15 cellular contexts compared by ENCODE assay signal in genomic region chr9:130213898-130214761, GRCh38. TPM values are rescaled to one million over a fixed set of nuclear protein-coding genes. Genes with fewer than 3 reads are reported as not detected.
DNase-seq lines count a peak whose midpoint lies in the region; ATAC-seq, FAIRE-seq and TF ChIP-seq lines count a peak whose summit lies in the region.
"Had no signal": no experiment of that assay in that cellular context is flagged by ENCODE, and none has a peak within 500 bp of the region (broad histone marks: within the 10 kb centered on the region; RNA-seq: fewer than 3 reads in every experiment).

No MANE protein-coding gene starts in this region.

- POLR2A ChIA-PET in activated CD8-positive, alpha-beta T cell treated with anti-CD3 and anti-CD28 coated beads, Interleukin-2, amount 10 ng/mL, durations not matched to agents 7 days and 5 days (lab: Charles Lee): no interaction called here
- POLR2A ChIA-PET in activated CD8-positive, alpha-beta T cell treated with anti-CD3 and anti-CD28 coated beads for 36 hours (lab: Charles Lee): no interaction called here

- no peaks in the 10 kb centered on the region for H3K9me3 ChIP-seq in WERI-Rb-1 (ENCODE audit: severe bottlenecking)
- H3K9me3 ChIP-seq: breast epithelium had no signal

- no peak for FAIRE-seq in RCC 7860 (lab: Jason Lieb, UNC)

- no peak for TF ChIP-seq CTCF in activated CD8-positive, alpha-beta T cell treated with anti-CD3 and anti-CD28 coated beads for 36 hours (IDR thresholded peaks at IDR 0.05)
- TF ChIP-seq CTCF in WERI-Rb-1 (IDR thresholded peaks at IDR 0.05; ENCODE audit: low read depth, low read length): no peak

- H3K27me3 Mint-ChIP-seq in activated CD8-positive, alpha-beta T cell treated with anti-CD3 and anti-CD28 coated beads, Interleukin-2, amount 10 ng/mL, durations not matched to agents 7 days and 5 days (ENCODE audit: low read depth): no peaks in the 10 kb centered on the region
- H3K27me3 Mint-ChIP-seq in activated CD8-positive, alpha-beta T cell treated with anti-CD3 and anti-CD28 coated beads for 36 hours: no peaks in the 10 kb centered on the region

- intact Hi-C loops in activated CD8-positive, alpha-beta T cell treated with anti-CD3 and anti-CD28 coated beads for 36 hours (cut with micrococcal nuclease): no loop called here

- H3K9me3 Mint-ChIP-seq in activated CD8-positive, alpha-beta T cell treated with anti-CD3 and anti-CD28 coated beads, Interleukin-2, amount 10 ng/mL, durations not matched to agents 7 days and 5 days (ENCODE audit: insufficient read depth): no peaks in the 10 kb centered on the region
- H3K9me3 Mint-ChIP-seq in activated CD8-positive, alpha-beta T cell treated with anti-CD3 and anti-CD28 coated beads for 36 hours: no peaks in the 10 kb centered on the region
- H3K9me3 Mint-ChIP-seq: stimulated activated memory B cell treated with anti-CD40 and anti-IgM and Interleukin-4, amounts not matched to agents 10 μg/mL and 1 μg/mL and 100 μg/mL, for 72 hours had no signal

- no peak for DNase-seq in activated CD8-positive, alpha-beta T cell treated with anti-CD3 and anti-CD28 coated beads, Interleukin-2, amount 10 ng/mL, durations not matched to agents 7 days and 5 days
- DNase-seq in activated CD8-positive, alpha-beta T cell treated with anti-CD3 and anti-CD28 coated beads for 36 hours: no peak
- DNase-seq in WERI-Rb-1: peak; percentile 86
- DNase-seq in iPS-NIHi11 (ENCODE audit: low spot score): peak; percentile 64
- DNase-seq in ureter (ENCODE audit: low spot score): peak; percentile 84
- no peak for DNase-seq in RCC 7860 (ENCODE audit: low spot score)
- DNase-seq in NCI-H187 (lab: John Stamatoyannopoulos, UW): no peak
- DNase-seq in germinal center (ENCODE audit: low spot score): no peak
- DNase-seq: left cardiac atrium; NCI-H1417 treated with DMSO at 0.1 percent for 48 hours; nucleus accumbens; stimulated activated CD4-positive, alpha-beta T cell treated with anti-CD3 and anti-CD28 coated beads, Interleukin-1b, Interleukin-23, amount 100 ng/mL, for 48 hours had no signal

- CTCF ChIA-PET in activated CD8-positive, alpha-beta T cell treated with anti-CD3 and anti-CD28 coated beads, Interleukin-2, amount 10 ng/mL, durations not matched to agents 7 days and 5 days (lab: Charles Lee): no interaction called here
- CTCF ChIA-PET in activated CD8-positive, alpha-beta T cell treated with anti-CD3 and anti-CD28 coated beads for 36 hours (lab: Charles Lee): no interaction called here

- peaks cover 15% of the 10 kb centered on the region for H3K4me1 Mint-ChIP-seq in activated CD8-positive, alpha-beta T cell treated with anti-CD3 and anti-CD28 coated beads, Interleukin-2, amount 10 ng/mL, durations not matched to agents 7 days and 5 days (ENCODE audit: low read depth)
- H3K4me1 Mint-ChIP-seq in activated CD8-positive, alpha-beta T cell treated with anti-CD3 and anti-CD28 coated beads for 36 hours (ENCODE audit: low read depth): peaks cover 4% of the 10 kb centered on the region

- no peaks in the 10 kb centered on the region for H3K27me3 ChIP-seq in WERI-Rb-1 (ENCODE audit: insufficient read depth, low read depth, severe bottlenecking)
- H3K27me3 ChIP-seq: breast epithelium had no signal

- ATAC-seq in activated CD8-positive, alpha-beta T cell treated with anti-CD3 and anti-CD28 coated beads, Interleukin-2, amount 10 ng/mL, durations not matched to agents 7 days and 5 days: no peak
- ATAC-seq in activated CD8-positive, alpha-beta T cell treated with anti-CD3 and anti-CD28 coated beads for 36 hours: no peak
- ATAC-seq: left cardiac atrium; Panc1; stimulated activated memory B cell treated with anti-CD40 and anti-IgM and Interleukin-4, amounts not matched to agents 10 μg/mL and 1 μg/mL and 100 μg/mL, for 72 hours had no signal

- peaks cover 33% of the 10 kb centered on the region for H3K36me3 ChIP-seq in WERI-Rb-1
- H3K36me3 ChIP-seq: breast epithelium had no signal

- no peaks in the 10 kb centered on the region for H3K36me3 Mint-ChIP-seq in activated CD8-positive, alpha-beta T cell treated with anti-CD3 and anti-CD28 coated beads, Interleukin-2, amount 10 ng/mL, durations not matched to agents 7 days and 5 days (ENCODE audit: low read depth)
- peaks cover 3% of the 10 kb centered on the region for H3K36me3 Mint-ChIP-seq in activated CD8-positive, alpha-beta T cell treated with anti-CD3 and anti-CD28 coated beads for 36 hours (ENCODE audit: low read depth)
- H3K36me3 Mint-ChIP-seq: stimulated activated memory B cell treated with anti-CD40 and anti-IgM and Interleukin-4, amounts not matched to agents 10 μg/mL and 1 μg/mL and 100 μg/mL, for 72 hours had no signal

- H3K4me3 Mint-ChIP-seq in activated CD8-positive, alpha-beta T cell treated with anti-CD3 and anti-CD28 coated beads, Interleukin-2, amount 10 ng/mL, durations not matched to agents 7 days and 5 days: no peak overlapping the region
- H3K4me3 Mint-ChIP-seq in activated CD8-positive, alpha-beta T cell treated with anti-CD3 and anti-CD28 coated beads for 36 hours: no peak overlapping the region
- H3K4me3 Mint-ChIP-seq: stimulated activated memory B cell treated with anti-CD40 and anti-IgM and Interleukin-4, amounts not matched to agents 10 μg/mL and 1 μg/mL and 100 μg/mL, for 72 hours had no signal

- no peak overlapping the region for H3K4me3 ChIP-seq in WERI-Rb-1 (ENCODE audit: low read depth, low read length)
- H3K4me3 ChIP-seq: breast epithelium had no signal

- H3K27ac ChIP-seq in WERI-Rb-1: peak overlapping the region; percentile 36
- H3K27ac ChIP-seq: breast epithelium had no signal

- peak overlapping the region; percentile 58 for H3K27ac Mint-ChIP-seq in activated CD8-positive, alpha-beta T cell treated with anti-CD3 and anti-CD28 coated beads, Interleukin-2, amount 10 ng/mL, durations not matched to agents 7 days and 5 days
- no peak overlapping the region for H3K27ac Mint-ChIP-seq in activated CD8-positive, alpha-beta T cell treated with anti-CD3 and anti-CD28 coated beads for 36 hours
- H3K27ac Mint-ChIP-seq: stimulated activated memory B cell treated with anti-CD40 and anti-IgM and Interleukin-4, amounts not matched to agents 10 μg/mL and 1 μg/mL and 100 μg/mL, for 72 hours had no signal

RNA-seq across cellular contexts. Expression of gene NCS1, which starts 41.9 kb away (rescaled TPM):
- total RNA-seq in activated CD8-positive, alpha-beta T cell treated with anti-CD3 and anti-CD28 coated beads, Interleukin-2, amount 10 ng/mL, durations not matched to agents 7 days and 5 days: 1 to 10 TPM; 3.3 TPM
- total RNA-seq in activated CD8-positive, alpha-beta T cell treated with anti-CD3 and anti-CD28 coated beads for 36 hours: 10 to 100 TPM; 21.2 to 21.3 TPM
- 54.6 TPM for total RNA-seq in ureter

RNA-seq across cellular contexts. Expression of gene HMCN2, which starts 51.4 kb away (rescaled TPM):
- not detected for total RNA-seq in activated CD8-positive, alpha-beta T cell treated with anti-CD3 and anti-CD28 coated beads, Interleukin-2, amount 10 ng/mL, durations not matched to agents 7 days and 5 days
- not detected for total RNA-seq in activated CD8-positive, alpha-beta T cell treated with anti-CD3 and anti-CD28 coated beads for 36 hours
- 9.5 TPM for total RNA-seq in ureter

Comparison
In these comparisons a context has a peak if more than half of its experiments do, and no peak if none do; other contexts are left out.
1. RNA of gene NCS1, which starts 41.9 kb away (total RNA-seq): 54.6 TPM in ureter (single experiment) and 21.2 to 21.3 TPM in activated CD8-positive, alpha-beta T cell treated with anti-CD3 and anti-CD28 coated beads for 36 hours; 3.3 TPM in activated CD8-positive, alpha-beta T cell treated with anti-CD3 and anti-CD28 coated beads, Interleukin-2, amount 10 ng/mL, durations not matched to agents 7 days and 5 days; every median in the first group is over 4 times any median in the second.
2. DNase-seq: peak in WERI-Rb-1 (single experiment), iPS-NIHi11 (single experiment) and ureter (single experiment); none in activated CD8-positive, alpha-beta T cell treated with anti-CD3 and anti-CD28 coated beads, Interleukin-2, amount 10 ng/mL, durations not matched to agents 7 days and 5 days (single experiment), activated CD8-positive, alpha-beta T cell treated with anti-CD3 and anti-CD28 coated beads for 36 hours (single experiment), RCC 7860 (single experiment), NCI-H187 (0 of 2) and germinal center (single experiment).
3. RNA of gene HMCN2, which starts 51.4 kb away (total RNA-seq): 9.5 TPM in ureter (single experiment); not detected in activated CD8-positive, alpha-beta T cell treated with anti-CD3 and anti-CD28 coated beads, Interleukin-2, amount 10 ng/mL, durations not matched to agents 7 days and 5 days and not detected in activated CD8-positive, alpha-beta T cell treated with anti-CD3 and anti-CD28 coated beads for 36 hours; every median in the first group is over 10 times any median in the second.